ENCODE assay signal across 20 cellular contexts in the genomic region with DNA sequence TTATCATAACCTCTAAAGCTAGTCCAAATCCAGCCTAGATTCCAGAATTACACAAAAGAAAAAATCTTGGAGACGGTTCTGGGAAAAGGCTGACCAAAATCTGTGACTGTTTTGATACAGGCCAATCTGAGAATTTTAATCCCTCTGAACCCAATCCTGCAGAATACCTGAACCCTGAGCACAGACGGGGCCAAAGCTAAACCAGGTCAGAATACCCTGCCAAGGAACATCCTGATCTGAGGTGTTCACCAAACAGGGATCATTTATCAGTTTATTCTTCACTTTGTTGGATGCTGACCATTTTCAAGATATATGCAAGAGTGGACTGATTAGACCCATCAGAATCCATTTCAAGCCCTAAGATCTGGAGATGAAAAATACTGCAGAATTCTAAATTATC. TPM values are rescaled to one million over a fixed set of nuclear protein-coding genes. Genes with fewer than 3 reads are reported as not detected.
DNase-seq lines count a peak whose midpoint lies in the region; ATAC-seq, FAIRE-seq and TF ChIP-seq lines count a peak whose summit lies in the region.
"Had no signal": no experiment of that assay in that cellular context is flagged by ENCODE, and none has a peak within 500 bp of the region (broad histone marks: within the 10 kb centered on the region; RNA-seq: fewer than 3 reads in every experiment).

No MANE protein-coding gene starts in this region.

- SMC1A ChIA-PET in GM12878 (lab: Charles Lee; ENCODE audit: uncharacterized antibody, unreplicated experiment): interaction anchor here (0.8 to 1.9 kb wide), 4 partner anchors 14 to 243 kb away, joined by 3 to 16 read pairs (median 4); no protein-coding TSS in a partner anchor

- TF ChIP-seq EP300 in GM12878 (IDR thresholded peaks at IDR 0.05; ENCODE audit: borderline replicate concordance in 1 of 2, control insufficient read depth in 1 of 2, low read depth in 2 of 2, low read length in 2 of 2): no peak

- H3K36me3 Mint-ChIP-seq in natural killer cell treated with Interleukin-12 subunit alpha and Interleukin-12 subunit beta and Interleukin-15 and Interleukin-18, amount 100 ng/mL, for 72 hours: peaks cover 8% of the 10 kb centered on the region

- H3K27ac ChIP-seq in BLaER1 treated with 17β-estradiol and CSF1 and Interleukin-3, amounts not matched to agents 10 nM and 100 nM: no peak overlapping the region
- H3K27ac ChIP-seq in HEK293 (ENCODE audit: extremely low read depth, low read depth, low read length): 0 out of 2 replicates have a peak overlapping the region, but pooled peaks have one; percentile 18
- H3K27ac ChIP-seq in GM12878 (ENCODE audit: control insufficient read depth, insufficient read depth): no peak overlapping the region
- H3K27ac ChIP-seq: uterus had no signal

- FAIRE-seq in GM12878 (lab: Jason Lieb, UNC): no peak

- H3K4me3 Mint-ChIP-seq in natural killer cell treated with Interleukin-12 subunit alpha and Interleukin-12 subunit beta and Interleukin-15 and Interleukin-18, amount 100 ng/mL, for 72 hours: peak overlapping the region; percentile 22

- H3K27ac Mint-ChIP-seq in natural killer cell treated with Interleukin-12 subunit alpha and Interleukin-12 subunit beta and Interleukin-15 and Interleukin-18, amount 100 ng/mL, for 72 hours: no peak overlapping the region

- DNase-seq in GM12878 (ENCODE audit: low read depth, low spot score) (no peak), posterior vena cava (ENCODE audit: low spot score) (no peak), GM13977 (ENCODE audit: low spot score) (no peak), OCI-M2 (lab: John Stamatoyannopoulos, UW; ENCODE audit: unreplicated experiment) (no peak)
- DNase-seq in natural killer cell treated with Interleukin-12 subunit alpha and Interleukin-12 subunit beta and Interleukin-15 and Interleukin-18, amount 100 ng/mL, for 72 hours (ENCODE audit: low spot score): no peak
- DNase-seq: activated CD4-positive, CD25-positive, alpha-beta regulatory T cell treated with anti-CD3 and anti-CD28 coated beads, Interleukin-2, amount 50 U/mL, for 72 hours; activated effector memory CD4-positive, alpha-beta T cell treated with Interleukin-2 at 50 U/mL for 16 hours; amygdala; effector CD8-positive, alpha-beta T cell; GF-D8; KBM-7; NCI-H1105 treated with DMSO at 0.1 percent for 48 hours; nucleus accumbens; Right ventricle myocardium superior; sigmoid colon; uterus had no signal

- no peaks in the 10 kb centered on the region for H3K27me3 ChIP-seq in BLaER1 treated with 17β-estradiol and CSF1 and Interleukin-3, amounts not matched to agents 10 nM and 100 nM
- H3K27me3 ChIP-seq in GM12878 (replicated peaks in 1 of 2; ENCODE audit: control insufficient read depth in 2 of 2, insufficient read depth in 2 of 2, low read length in 1 of 2): no peaks in the 10 kb centered on the region
- H3K27me3 ChIP-seq: sigmoid colon, uterus had no signal

- H3K4me2 ChIP-seq in BLaER1 treated with 17β-estradiol and CSF1 and Interleukin-3, amounts not matched to agents 10 nM and 100 nM: peak overlapping the region; percentile 11 to 97 (median 56); a peak in 16 of 22 replicates
- H3K4me2 ChIP-seq in GM12878 (ENCODE audit: control insufficient read depth, insufficient read depth): peak overlapping the region; percentile 38

- peaks cover 8 to 57% (median 32%) of the 10 kb centered on the region in 11 experiments; a peak in 20 of 22 replicates for H3K36me3 ChIP-seq in BLaER1 treated with 17β-estradiol and CSF1 and Interleukin-3, amounts not matched to agents 10 nM and 100 nM
- peaks cover 0 to 5% of the 10 kb centered on the region in 2 experiments; a peak in 1 of 3 replicates for H3K36me3 ChIP-seq in HEK293 (ENCODE audit: control insufficient read depth in 2 of 2, insufficient read depth in 1 of 2, low read length in 2 of 2)
- H3K36me3 ChIP-seq in GM12878 (ENCODE audit: control insufficient read depth in 2 of 2, insufficient read depth in 2 of 2, low read length in 1 of 2): no peaks in the 10 kb centered on the region; a peak in 1 of 4 replicates
- H3K36me3 ChIP-seq: sigmoid colon, uterus had no signal

- TF ChIP-seq CTCF in HEK293 (tag by site-specific recombination; IDR thresholded peaks at IDR 0.05) (no peak), GM12878 (IDR thresholded peaks at IDR 0.05 in 2 of 3, conservative IDR thresholded peaks at IDR 0.05 in 1 of 3; ENCODE audit: control insufficient read depth in 2 of 3, extremely low read depth in 1 of 3, insufficient read depth in 1 of 3, low read depth in 3 of 3, low read length in 3 of 3) (no peak), GM13977 (IDR thresholded peaks at IDR 0.05; ENCODE audit: extremely low read depth, insufficient read depth, missing control alignments) (no peak)

- no peak for TF ChIP-seq RAD21 in GM12878 (IDR thresholded peaks at IDR 0.05; ENCODE audit: insufficient read depth, low read depth, low read length)

- BruUV-seq in GM12878 (replicated peaks; lab: Mats Ljungman, UMichigan): no TSS peak

- H3K9me3 ChIP-seq in BLaER1 treated with 17β-estradiol and CSF1 and Interleukin-3, amounts not matched to agents 10 nM and 100 nM (replicated peaks in 1 of 11): peaks cover 0 to 5% (median 4%) of the 10 kb centered on the region in 11 experiments; a peak in 11 of 22 replicates
- H3K9me3 ChIP-seq in HEK293 (ENCODE audit: control insufficient read depth, insufficient read depth, low read depth, low read length): no peaks in the 10 kb centered on the region
- no peaks in the 10 kb centered on the region for H3K9me3 ChIP-seq in GM12878 (replicated peaks; ENCODE audit: control insufficient read depth, insufficient read depth, low read length)
- H3K9me3 ChIP-seq: sigmoid colon, uterus had no signal

- H3K9me3 Mint-ChIP-seq in natural killer cell treated with Interleukin-12 subunit alpha and Interleukin-12 subunit beta and Interleukin-15 and Interleukin-18, amount 100 ng/mL, for 72 hours: no peaks in the 10 kb centered on the region
- H3K9me3 Mint-ChIP-seq: central memory CD8-positive, alpha-beta T cell had no signal

- 74% methylated on average over 2 of the region's 2 CpGs for WGBS in GM12878 (ENCODE audit: insufficient coverage, insufficient replicate concordance, low lambda C conversion rate, missing lambda C conversion rate)

- no peak overlapping the region for H2AFZ ChIP-seq in GM12878 (ENCODE audit: control insufficient read depth, low read depth, low read length)

- H3K4me1 ChIP-seq in BLaER1 treated with 17β-estradiol and CSF1 and Interleukin-3, amounts not matched to agents 10 nM and 100 nM: peaks cover 36 to 80% (median 48%) of the 10 kb centered on the region in 10 experiments
- peaks cover 17% of the 10 kb centered on the region for H3K4me1 ChIP-seq in HEK293 (ENCODE audit: control insufficient read depth, insufficient read depth, low read length)
- peaks cover 5% of the 10 kb centered on the region for H3K4me1 ChIP-seq in GM12878 (ENCODE audit: control insufficient read depth, insufficient read depth, low read length)

- TF ChIP-seq POLR2A in GM12878 (IDR thresholded peaks at IDR 0.05; ENCODE audit: low read depth, low read length): no peak

- ATAC-seq in GM12878: no peak
- no peak for ATAC-seq in natural killer cell treated with Interleukin-12 subunit alpha and Interleukin-12 subunit beta and Interleukin-15 and Interleukin-18, amount 100 ng/mL, for 72 hours
- no peak for ATAC-seq in HG03460 (IDR thresholded peaks at IDR 0.05; ENCODE audit: unreplicated experiment)

- peak overlapping the region in 3 of 10 experiments; percentile 10 to 35 (median 23); a peak in 3 of 20 replicates for H3K4me3 ChIP-seq in BLaER1 treated with 17β-estradiol and CSF1 and Interleukin-3, amounts not matched to agents 10 nM and 100 nM
- H3K4me3 ChIP-seq in HEK293 (ENCODE audit: low read depth, low read length): no peak overlapping the region
- H3K4me3 ChIP-seq in GM12878: peak overlapping the region; percentile 63
- H3K4me3 ChIP-seq: sigmoid colon, uterus had no signal

- peaks cover 65 to 84% (median 81%) of the 10 kb centered on the region in 11 experiments for H4K20me1 ChIP-seq in BLaER1 treated with 17β-estradiol and CSF1 and Interleukin-3, amounts not matched to agents 10 nM and 100 nM
- H4K20me1 ChIP-seq in GM12878 (ENCODE audit: control insufficient read depth, insufficient read depth): peaks cover 5% of the 10 kb centered on the region; the same call in 1 of the 2 replicates

- peak overlapping the region in 4 of 11 experiments; percentile 0 to 55 (median 23); a peak in 4 of 22 replicates for H3K9ac ChIP-seq in BLaER1 treated with 17β-estradiol and CSF1 and Interleukin-3, amounts not matched to agents 10 nM and 100 nM
- H3K9ac ChIP-seq in GM12878 (ENCODE audit: control insufficient read depth, insufficient read depth, low read length): no peak overlapping the region

- POLR2A ChIA-PET in HEK293 (lab: Yijun Ruan, JAX): interaction anchor here (0.7 kb wide), 1 partner anchor 92 kb away, joined by 4 read pairs; no protein-coding TSS in a partner anchor
- POLR2A ChIA-PET in GM12878 (lab: Charles Lee): interaction anchor here (0.6 to 1.2 kb wide), 3 partner anchors 9 to 150 kb away, joined by 3 to 5 read pairs (median 4); partner anchors contain the start of genes GAS5 and ZBTB37

- RAD21 ChIA-PET in GM12878 (lab: Charles Lee; ENCODE audit: unreplicated experiment): interaction anchor here (0.8 to 3.6 kb wide), 6 partner anchors 13 to 244 kb away, joined by 3 to 23 read pairs (median 4); partner anchors contain the start of gene ZBTB37

- intact Hi-C loops in GM12878 (cut with micrococcal nuclease; ENCODE audit: unreplicated experiment) (no loop called here), posterior vena cava (cut with DNase I) (no loop called here)

- CTCF ChIA-PET in HEK293 (lab: Yijun Ruan, JAX) (interaction anchor here (0.6 to 0.7 kb wide), 2 partner anchors 134 to 150 kb away, joined by 3 to 4 read pairs; no protein-coding TSS in a partner anchor), GM12878 (lab: Yijun Ruan, JAX) (interaction anchor here (0.9 to 1.1 kb wide), 2 partner anchors 9 to 727 kb away, joined by 3 to 4 read pairs; no protein-coding TSS in a partner anchor)

- no peaks in the 10 kb centered on the region for H3K27me3 Mint-ChIP-seq in natural killer cell treated with Interleukin-12 subunit alpha and Interleukin-12 subunit beta and Interleukin-15 and Interleukin-18, amount 100 ng/mL, for 72 hours
- H3K27me3 Mint-ChIP-seq: central memory CD8-positive, alpha-beta T cell had no signal

- in situ Hi-C loops in GM12878 (cut with MboI): no loop called here
- in situ Hi-C loops in GM13977 (cut with MboI; ENCODE audit: low pct_unique_long_range_greater_than_20kb, low sequenced_read_pairs, unreplicated experiment): no loop called here

- H3K4me1 Mint-ChIP-seq in natural killer cell treated with Interleukin-12 subunit alpha and Interleukin-12 subunit beta and Interleukin-15 and Interleukin-18, amount 100 ng/mL, for 72 hours (ENCODE audit: low read depth in 2 of 2): peaks cover 38 to 45% of the 10 kb centered on the region in 2 donors

- peaks cover 79% of the 10 kb centered on the region for H3K79me2 ChIP-seq in GM12878 (ENCODE audit: control insufficient read depth, insufficient read depth, low read length)

RNA-seq across cellular contexts. Expression of gene RC3H1, which starts 3.6 kb away (rescaled TPM):
- total RNA-seq in GM12878 (2013; cell fraction: nucleolus; rRNA removed): 79.1 and 81.8 TPM in 2 replicates
- 22.5 and 25.0 TPM in 2 replicates for total RNA-seq in GM12878 (2014; rRNA removed)
- 30.9 and 34.7 TPM in 2 replicates for total RNA-seq in GM12878 (2014; rRNA removed; fragmentation: Illumina TruSeq; extraction: Trizol)
- 31.9 and 33.9 TPM in 2 replicates for total RNA-seq in GM12878 (2021)
- 6.3 TPM for polyA plus RNA-seq in GM12878 (2011; ENCODE audit: low read depth)
- 18.2 and 19.3 TPM in 2 replicates for polyA plus RNA-seq in GM12878 (2011; rRNA removed)
- polyA plus RNA-seq in GM12878 (2011; cell fraction: cytosol; rRNA removed): 10.6 and 12.0 TPM in 2 replicates
- polyA plus RNA-seq in GM12878 (2011; cell fraction: nucleus; rRNA removed): 11.7 and 13.3 TPM in 2 replicates
- 5.4 and 5.5 TPM in 2 replicates for polyA plus RNA-seq in GM12878 (2012)
- 9.9 and 11.7 TPM in 2 replicates for polyA plus RNA-seq in GM12878 (2014; fragmentation: Illumina TruSeq; extraction: Trizol)
- 1 to 10 TPM; 1.4 to 3.2 TPM for polyA plus RNA-seq in GM12878 (2014; fragmentation: Nextera tagmentation; extraction: Ambion mirVana)
- polyA plus RNA-seq in GM12878 (2014; rRNA removed): 7.9 and 10.1 TPM in 2 replicates
- polyA plus RNA-seq in GM12878 (2016; fragmentation: Nextera tagmentation; extraction: Ambion mirVana): 10 to 100 TPM; 11.7 to 12.0 TPM
- 81.1 and 96.3 TPM in 2 replicates for polyA minus RNA-seq in GM12878 (2011; rRNA and poly(A)+ RNA removed)
- polyA minus RNA-seq in GM12878 (2011; cell fraction: cytosol; rRNA and poly(A)+ RNA removed): 26.2 and 32.3 TPM in 2 replicates
- 25.9 and 44.9 TPM in 2 replicates for polyA minus RNA-seq in GM12878 (2011; cell fraction: nucleus; rRNA and poly(A)+ RNA removed)
- total RNA-seq in natural killer cell treated with Interleukin-12 subunit alpha and Interleukin-12 subunit beta and Interleukin-15 and Interleukin-18, amount 100 ng/mL, for 72 hours: 10 to 100 TPM; 53.2 to 65.4 TPM
- 10 to 100 TPM; 25.8 to 27.2 TPM for total RNA-seq in posterior vena cava
